14 cellular contexts compared by ENCODE assay signal in the genomic region with DNA sequence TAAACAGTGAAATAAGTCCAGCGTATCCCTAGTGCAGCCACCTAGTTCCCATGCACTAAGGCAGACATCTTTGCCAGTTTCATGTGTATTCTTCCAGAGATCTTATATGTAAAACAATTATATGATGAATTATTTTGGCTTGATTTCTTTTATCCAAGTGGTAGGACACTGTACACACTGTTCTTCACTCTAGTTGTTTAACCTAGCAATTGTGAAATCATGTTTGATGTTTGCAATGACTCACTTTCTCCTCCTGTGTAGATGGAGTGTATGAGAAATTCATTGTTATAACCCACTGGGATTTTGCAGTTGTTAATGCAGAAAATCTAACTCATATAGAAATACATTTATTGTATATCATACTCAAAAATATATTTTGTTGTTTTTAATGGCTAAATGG. TPM values are rescaled to one million over a fixed set of nuclear protein-coding genes. Genes with fewer than 3 reads are reported as not detected.
DNase-seq lines count a peak whose midpoint lies in the region; ATAC-seq, FAIRE-seq and TF ChIP-seq lines count a peak whose summit lies in the region.
"Had no signal": no experiment of that assay in that cellular context is flagged by ENCODE, and none has a peak within 500 bp of the region (broad histone marks: within the 10 kb centered on the region; RNA-seq: fewer than 3 reads in every experiment).

No MANE protein-coding gene starts in this region.

- H3K27me3 ChIP-seq in GM23248 (replicated peaks; ENCODE audit: insufficient read depth) (no peaks in the 10 kb centered on the region), esophagus muscularis mucosa (no peaks in the 10 kb centered on the region), pancreas (no peaks in the 10 kb centered on the region)
- H3K27me3 ChIP-seq: ascending aorta, hepatocyte, Peyer's patch had no signal

- no peak overlapping the region for H3K9ac ChIP-seq in GM23248

- H3K79me2 ChIP-seq in GM23248 (ENCODE audit: insufficient read depth), result no peaks in the 10 kb centered on the region
- H3K79me2 ChIP-seq: hepatocyte had no signal

- intact Hi-C loops in esophagus muscularis mucosa (cut with DNase I) (loop anchor here (5.0 kb wide), 1 partner anchor 46 kb away; a partner anchor contains a TSS), pancreas (cut with DNase I) (no loop called here)

- H3K4me3 ChIP-seq in GM23248, result no peak overlapping the region
- no peak overlapping the region for H3K4me3 ChIP-seq in esophagus muscularis mucosa
- no peak overlapping the region for H3K4me3 ChIP-seq in pancreas
- H3K4me3 ChIP-seq: ascending aorta, HAP-1, hepatocyte, Peyer's patch had no signal

- H3K36me3 ChIP-seq in GM23248 (ENCODE audit: low read depth) (no peaks in the 10 kb centered on the region), esophagus muscularis mucosa (no peaks in the 10 kb centered on the region), pancreas (no peaks in the 10 kb centered on the region)
- H3K36me3 ChIP-seq: ascending aorta, HAP-1, Peyer's patch had no signal

- no peaks in the 10 kb centered on the region for H3K9me2 ChIP-seq in GM23248 (ENCODE audit: insufficient read depth)

- FAIRE-seq in pancreas (lab: Jason Lieb, UNC), result peak; percentile 43

- H3K4me1 ChIP-seq in GM23248 (ENCODE audit: insufficient read depth), result no peaks in the 10 kb centered on the region
- H3K4me1 ChIP-seq in esophagus muscularis mucosa, result peaks cover 7 to 58% (median 49%) of the 10 kb centered on the region in 4 donors
- no peaks in the 10 kb centered on the region for H3K4me1 ChIP-seq in pancreas

- TF ChIP-seq POLR2A in esophagus muscularis mucosa (IDR thresholded peaks at IDR 0.05; ENCODE audit: low read depth), result no peak

- no peak overlapping the region for H3K27ac ChIP-seq in GM23248
- peak overlapping the region; percentile 69 to 82 (median 73) for H3K27ac ChIP-seq in esophagus muscularis mucosa (replicated peaks in 1 of 4)
- no peak overlapping the region for H3K27ac ChIP-seq in pancreas
- H3K27ac ChIP-seq: hepatocyte had no signal

- in situ Hi-C loops in GM23248 (cut with MboI), result no loop called here

- peak; percentile 24 for TF ChIP-seq EP300 in esophagus muscularis mucosa (IDR thresholded peaks at IDR 0.05)

- WGBS in GM23248 (ENCODE audit: low coverage in 1 of 2, low lambda C conversion rate in 2 of 2, missing lambda C conversion rate in 2 of 2), 2 experiments, result 54 to 73% methylated on average over 1 of the region's 1 CpG
- 73% methylated on average over 1 of the region's 1 CpG for WGBS in esophagus muscularis mucosa
- 95 to 97% methylated on average over 1 of the region's 1 CpG for WGBS in pancreas, 2 donors

- H3F3A ChIP-seq in GM23248 (ENCODE audit: insufficient read depth), result no peaks in the 10 kb centered on the region

- TF ChIP-seq CTCF in esophagus muscularis mucosa (IDR thresholded peaks at IDR 0.05) (no peak), pancreas (IDR thresholded peaks at IDR 0.05) (no peak)

- DNase-seq in GM23248, result peak; percentile 64
- DNase-seq in NCI-H774 (lab: John Stamatoyannopoulos, UW), result peak; percentile 1
- no peak for DNase-seq in esophagus muscularis mucosa (ENCODE audit: extremely low spot score)
- DNase-seq in pancreas, result no peak
- no peak for DNase-seq in activated naive CD4-positive, alpha-beta T cell treated with anti-CD3 and anti-CD28 coated beads, Interleukin-2, amount 50 U/mL, for 16 hours
- DNase-seq in AG08396 (ENCODE audit: low spot score), result no peak
- DNase-seq: activated CD4-positive, alpha-beta T cell treated with anti-CD3 and anti-CD28 coated beads, Interleukin-2, amount 10 ng/mL, durations not matched to agents 24 days and 14 days; DMS79 treated with DMSO at 0.1 percent for 48 hours; Peyer's patch had no signal

- no peak overlapping the region for H3K4me2 ChIP-seq in GM23248 (ENCODE audit: unreplicated experiment)
- H3K4me2 ChIP-seq: hepatocyte had no signal

- H3K9me3 ChIP-seq in GM23248 (ENCODE audit: low read depth), result no peaks in the 10 kb centered on the region
- no peaks in the 10 kb centered on the region for H3K9me3 ChIP-seq in esophagus muscularis mucosa
- no peaks in the 10 kb centered on the region for H3K9me3 ChIP-seq in pancreas
- H3K9me3 ChIP-seq: ascending aorta, HAP-1, Peyer's patch had no signal

- H4K20me1 ChIP-seq in GM23248 (ENCODE audit: insufficient read depth), result no peaks in the 10 kb centered on the region

- ATAC-seq in pancreas (peak; percentile 61 to 92 (median 81)), GM21381 (IDR thresholded peaks at IDR 0.05; ENCODE audit: unreplicated experiment) (no peak), GM18517 (IDR thresholded peaks at IDR 0.05; ENCODE audit: unreplicated experiment) (no peak)

- H2AFZ ChIP-seq in GM23248, result no peak overlapping the region
- H2AFZ ChIP-seq: hepatocyte had no signal

RNA-seq across cellular contexts. Expression of a gene that starts 17.5 kb away (rescaled TPM):
- total RNA-seq in GM23248 (2014; rRNA removed; shearing (Covaris generic)), result 34.6 and 41.1 TPM in 2 replicates
- polyA plus RNA-seq in GM23248 (2016; fragmentation: Nextera tagmentation; extraction: Ambion mirVana) (12.4 and 13.6 TPM in 2 replicates), pancreas (10 to 100 TPM; 22.1 to 23.2 TPM)
- total RNA-seq in esophagus muscularis mucosa (100 to 1,000 TPM; 206 to 258 (median 221) TPM), pancreas (10 to 100 TPM; 16.2 to 41.0 (median 28.3) TPM)

RNA-seq across cellular contexts. Expression of a gene that starts 46.9 kb away (rescaled TPM):
- 17.9 and 20.9 TPM in 2 replicates for total RNA-seq in GM23248 (2014; rRNA removed; shearing (Covaris generic))
- polyA plus RNA-seq in GM23248 (2016; fragmentation: Nextera tagmentation; extraction: Ambion mirVana), result 11.2 and 12.5 TPM in 2 replicates
- total RNA-seq in esophagus muscularis mucosa, result 10 to 100 TPM; 17.4 to 19.2 (median 18.8) TPM
- 10 to 100 TPM in 1 of 6 donors, 1 to 10 TPM in 5; 4.8 to 15.1 (median 9.1) TPM for total RNA-seq in pancreas
- 1 to 10 TPM; 2.1 to 4.6 TPM for polyA plus RNA-seq in pancreas

Comparison
In these comparisons a context has a peak if more than half of its experiments do, and no peak if none do; other contexts are left out.
1. DNase-seq: peak in GM23248 (single experiment) and NCI-H774 (single experiment); none in esophagus muscularis mucosa (single experiment), pancreas (0 of 6), activated naive CD4-positive, alpha-beta T cell treated with anti-CD3 and anti-CD28 coated beads, Interleukin-2, amount 50 U/mL, for 16 hours (single experiment) and AG08396 (single experiment).
2. H3K27ac ChIP-seq: peak in esophagus muscularis mucosa (4 of 4); none in GM23248 (single experiment) and pancreas (0 of 4).
3. ATAC-seq: peak in pancreas (4 of 4); none in GM21381 (single experiment) and GM18517 (single experiment).